ENCODE assay signal across 1 cellular context in genomic region chr3:15796331-15796730, GRCh38.
TF ChIP-seq lines count a peak whose summit lies in the region.

No MANE protein-coding gene starts in this region.

TF ChIP-seq in K562, 482 proteins besides CTCF, POLR2A, EP300 and RAD21 (continued from another document):
- TF ChIP-seq, protein P1, sequence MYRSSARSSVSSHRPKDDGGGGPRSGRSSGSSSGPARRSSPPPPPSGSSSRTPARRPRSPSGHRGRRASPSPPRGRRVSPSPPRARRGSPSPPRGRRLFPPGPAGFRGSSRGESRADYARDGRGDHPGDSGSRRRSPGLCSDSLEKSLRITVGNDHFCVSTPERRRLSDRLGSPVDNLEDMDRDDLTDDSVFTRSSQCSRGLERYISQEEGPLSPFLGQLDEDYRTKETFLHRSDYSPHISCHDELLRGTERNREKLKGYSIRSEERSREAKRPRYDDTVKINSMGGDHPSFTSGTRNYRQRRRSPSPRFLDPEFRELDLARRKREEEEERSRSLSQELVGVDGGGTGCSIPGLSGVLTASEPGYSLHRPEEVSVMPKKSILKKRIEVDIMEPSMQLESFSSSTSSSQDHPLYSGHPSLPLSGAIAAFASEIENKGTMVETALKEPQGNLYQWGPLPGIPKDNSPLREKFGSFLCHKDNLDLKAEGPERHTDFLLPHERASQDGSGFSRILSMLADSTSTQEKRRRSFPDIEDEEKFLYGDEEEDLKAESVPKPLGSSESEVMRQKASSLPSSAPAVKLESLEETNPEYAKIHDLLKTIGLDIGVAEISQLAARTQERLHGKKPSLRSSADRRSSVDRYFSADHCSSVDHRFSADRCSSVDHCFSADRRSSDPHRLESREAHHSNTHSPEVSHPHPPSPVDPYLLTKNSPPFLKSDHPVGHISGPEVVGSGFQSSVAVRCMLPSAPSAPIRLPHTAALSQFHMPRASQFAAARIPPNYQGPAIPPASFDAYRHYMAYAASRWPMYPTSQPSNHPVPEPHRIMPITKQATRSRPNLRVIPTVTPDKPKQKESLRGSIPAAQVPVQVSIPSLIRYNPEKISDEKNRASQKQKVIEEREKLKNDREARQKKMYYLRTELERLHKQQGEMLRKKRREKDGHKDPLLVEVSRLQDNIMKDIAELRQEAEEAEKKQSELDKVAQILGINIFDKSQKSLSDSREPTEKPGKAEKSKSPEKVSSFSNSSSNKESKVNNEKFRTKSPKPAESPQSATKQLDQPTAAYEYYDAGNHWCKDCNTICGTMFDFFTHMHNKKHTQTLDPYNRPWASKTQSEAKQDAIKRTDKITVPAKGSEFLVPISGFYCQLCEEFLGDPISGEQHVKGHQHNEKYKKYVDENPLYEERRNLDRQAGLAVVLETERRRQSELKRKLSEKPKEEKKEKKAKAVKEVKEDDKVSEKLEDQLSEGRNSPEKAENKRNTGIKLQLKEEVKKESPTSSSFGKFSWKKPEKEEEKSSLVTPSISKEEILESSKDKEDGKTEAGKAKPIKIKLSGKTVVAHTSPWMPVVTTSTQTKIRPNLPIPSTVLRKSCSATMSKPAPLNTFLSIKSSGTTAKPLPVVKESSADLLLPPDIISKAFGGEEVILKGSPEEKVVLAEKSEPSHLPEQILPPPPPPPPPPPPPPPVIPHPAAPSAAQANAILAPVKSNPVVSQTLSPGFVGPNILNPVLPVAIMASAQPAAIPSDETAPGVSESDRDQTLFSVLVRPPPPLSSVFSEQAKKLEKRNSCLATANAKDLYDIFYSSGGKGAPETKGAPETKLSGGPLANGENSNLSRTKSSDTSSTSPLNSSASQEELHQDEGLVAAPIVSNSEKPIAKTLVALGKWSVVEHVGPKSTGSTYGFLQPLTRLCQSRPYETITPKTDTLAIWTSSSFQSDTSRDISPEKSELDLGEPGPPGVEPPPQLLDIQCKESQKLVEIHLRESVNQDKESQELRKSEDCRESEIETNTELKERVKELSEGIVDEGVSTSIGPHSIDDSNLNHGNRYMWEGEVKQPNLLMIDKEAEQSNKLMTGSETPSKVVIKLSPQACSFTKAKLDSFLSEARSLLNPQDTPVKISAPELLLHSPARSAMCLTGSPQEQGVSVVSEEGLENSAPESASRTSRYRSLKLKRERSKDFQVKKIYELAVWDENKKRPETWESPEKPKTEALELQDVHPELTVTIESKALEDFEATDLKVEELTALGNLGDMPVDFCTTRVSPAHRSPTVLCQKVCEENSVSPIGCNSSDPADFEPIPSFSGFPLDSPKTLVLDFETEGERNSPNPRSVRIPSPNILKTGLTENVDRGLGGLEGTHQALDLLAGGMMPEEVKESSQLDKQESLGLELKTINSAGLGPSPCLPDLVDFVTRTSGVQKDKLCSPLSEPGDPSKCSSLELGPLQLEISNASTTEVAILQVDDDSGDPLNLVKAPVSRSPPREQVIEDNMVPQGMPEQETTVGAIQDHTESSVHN (IDR thresholded peaks at IDR 0.05; ENCODE audit: borderline replicate concordance in 1 of 2, low read depth in 1 of 2), result 0 out of 4 replicates have a peak, but pooled peaks of 1 of the 2 experiments have one; percentile 14
- TF ChIP-seq SMAD3 (CRISPR knock-in tag; conservative IDR thresholded peaks at IDR 0.05) (no peak), ZNF589 (CRISPR knock-in tag; IDR thresholded peaks at IDR 0.05; ENCODE audit: low read depth) (no peak), EP400 (IDR thresholded peaks at IDR 0.05) (0 out of 2 replicates have a peak, but pooled peaks have one; percentile 7), ZBTB40 (IDR thresholded peaks at IDR 0.05) (peak; percentile 46; the same call in 1 of the 2 replicates), ZBTB40 (CRISPR knock-in tag; IDR thresholded peaks at IDR 0.05) (no peak), POLR2H (tag; IDR thresholded peaks at IDR 0.05; ENCODE audit: low read depth) (peak; percentile 58; the same call in 1 of the 2 replicates)
